ENCODE assay signal across 15 cellular contexts in genomic region chr2:160157861-160158813, GRCh38. TPM values are rescaled to one million over a fixed set of nuclear protein-coding genes. Genes with fewer than 3 reads are reported as not detected.
A peak's percentile ranks its signal among the peaks of the same experiment; 100 is the strongest.
DNase-seq lines count a peak whose midpoint lies in the region; ATAC-seq and TF ChIP-seq lines count a peak whose summit lies in the region.
"Had no signal": no experiment of that assay in that cellular context is flagged by ENCODE, and none has a peak within 500 bp of the region (broad histone marks: within the 10 kb centered on the region; RNA-seq: fewer than 3 reads in every experiment).

No MANE protein-coding gene starts in this region.

- TF ChIP-seq POLR2A in body of pancreas (IDR thresholded peaks at IDR 0.05), result no peak

- no peak for DNase-seq in body of pancreas
- no peak for DNase-seq in left ventricle myocardium inferior
- no peak for DNase-seq in sciatic nerve (ENCODE audit: low spot score)
- no peak for DNase-seq in GDM1 (lab: John Stamatoyannopoulos, UW)
- no peak for DNase-seq in NOMO-1 (lab: John Stamatoyannopoulos, UW; ENCODE audit: unreplicated experiment in 2 of 2)
- no peak for DNase-seq in Ammon's horn (ENCODE audit: low spot score)
- DNase-seq: activated CD4-positive, alpha-beta T cell treated with anti-CD3 and anti-CD28 coated beads for 36 hours; activated naive CD4-positive, alpha-beta T cell treated with anti-CD3 and anti-CD28 coated beads for 36 hours; COR-L47; effector CD8-positive, alpha-beta T cell; KBM-7; NCI-H446 had no signal

- H3K27me3 ChIP-seq in HUES6 (ENCODE audit: control insufficient read depth, insufficient read depth, low read length) (no peaks in the 10 kb centered on the region), body of pancreas (no peaks in the 10 kb centered on the region), left ventricle myocardium inferior (ENCODE audit: low read depth) (no peaks in the 10 kb centered on the region)

- H3K9ac ChIP-seq in HUES6 (ENCODE audit: low read length), result peak overlapping the region; percentile 11

- H3K4me3 ChIP-seq in HUES6 (ENCODE audit: low read depth, low read length) (no peak overlapping the region), body of pancreas (no peak overlapping the region), left ventricle myocardium inferior (peak overlapping the region; percentile 7)
- H3K4me3 ChIP-seq: SK-N-MC had no signal

- H3K36me3 ChIP-seq in HUES6 (ENCODE audit: control insufficient read depth, insufficient read depth, low read length) (no peaks in the 10 kb centered on the region), body of pancreas (replicated peaks in 1 of 2; ENCODE audit: insufficient read depth in 1 of 2, low read depth in 2 of 2) (no peaks in the 10 kb centered on the region), left ventricle myocardium inferior (no peaks in the 10 kb centered on the region)

- 47 to 55% methylated on average over 12 of the region's 12 CpGs for WGBS in body of pancreas, 2 donors

- no peak overlapping the region for H3K27ac ChIP-seq in HUES6 (ENCODE audit: low read depth, low read length)
- H3K27ac ChIP-seq in body of pancreas, result peak overlapping the region in 2 of 4 donors; percentile 29 to 33
- no peak overlapping the region for H3K27ac ChIP-seq in left ventricle myocardium inferior (replicated peaks)
- H3K27ac ChIP-seq: SK-N-MC had no signal

- TF ChIP-seq CTCF in body of pancreas (IDR thresholded peaks at IDR 0.05), result no peak
- no peak for TF ChIP-seq CTCF in left ventricle myocardium inferior (IDR thresholded peaks at IDR 0.05; ENCODE audit: borderline replicate concordance)

- H3K4me1 ChIP-seq in HUES6 (ENCODE audit: control insufficient read depth, insufficient read depth, low read length) (peaks cover 12% of the 10 kb centered on the region; the same call in 1 of the 2 replicates), body of pancreas (peaks cover 6% of the 10 kb centered on the region), left ventricle myocardium inferior (peaks cover 16% of the 10 kb centered on the region)

- ATAC-seq in body of pancreas, result peak; percentile 69
- peak; percentile 45 for ATAC-seq in sciatic nerve
- ATAC-seq in GM21447 (IDR thresholded peaks at IDR 0.05; ENCODE audit: unreplicated experiment), result no peak
- ATAC-seq: activated CD4-positive, alpha-beta T cell treated with anti-CD3 and anti-CD28 coated beads for 36 hours had no signal

- H3K9me3 ChIP-seq in HUES6 (ENCODE audit: control insufficient read depth, insufficient read depth, low read depth, low read length), result no peaks in the 10 kb centered on the region
- H3K9me3 ChIP-seq in body of pancreas, result no peaks in the 10 kb centered on the region
- no peaks in the 10 kb centered on the region for H3K9me3 ChIP-seq in left ventricle myocardium inferior (replicated peaks)

- intact Hi-C loops in body of pancreas (cut with DNase I) (no loop called here), left ventricle myocardium inferior (cut with micrococcal nuclease) (no loop called here), sciatic nerve (cut with DNase I) (no loop called here)

RNA-seq across cellular contexts. Expression of gene ITGB6, which starts 41.9 kb away (rescaled TPM):
- total RNA-seq in body of pancreas (1 to 10 TPM; 5.3 to 9.9 TPM), left ventricle myocardium inferior (0.99 TPM), sciatic nerve (not detected)
- total RNA-seq: activated CD4-positive, alpha-beta T cell treated with anti-CD3 and anti-CD28 coated beads for 36 hours; activated naive CD4-positive, alpha-beta T cell treated with anti-CD3 and anti-CD28 coated beads for 36 hours had no signal
